16 cellular contexts compared by ENCODE assay signal in the genomic region with DNA sequence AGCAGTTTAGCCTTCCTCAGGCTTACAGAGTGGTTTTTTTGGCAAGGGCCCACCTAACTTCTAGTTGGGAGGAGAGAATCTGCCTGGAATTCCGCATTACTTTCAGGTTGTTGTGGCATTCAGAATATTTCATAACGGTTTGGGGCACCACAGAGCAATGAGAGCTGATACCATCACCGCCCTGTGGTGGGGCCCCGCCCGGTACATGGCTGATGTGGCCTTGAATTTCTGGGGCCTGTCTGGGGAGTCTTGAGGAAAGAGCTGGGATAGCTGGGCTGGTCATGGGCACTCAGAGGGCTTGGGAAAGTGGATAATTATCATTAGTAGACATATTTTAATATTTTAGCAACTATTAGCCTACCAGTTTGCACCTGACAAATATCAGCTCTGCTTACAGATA. TPM values are rescaled to one million over a fixed set of nuclear protein-coding genes. Genes with fewer than 3 reads are reported as not detected.
DNase-seq lines count a peak whose midpoint lies in the region; ATAC-seq and TF ChIP-seq lines count a peak whose summit lies in the region.
"Had no signal": no experiment of that assay in that cellular context is flagged by ENCODE, and none has a peak within 500 bp of the region (broad histone marks: within the 10 kb centered on the region; RNA-seq: fewer than 3 reads in every experiment).

No MANE protein-coding gene starts in this region.

- H3K4me3 ChIP-seq in breast epithelium (no peak overlapping the region), PC-3 (ENCODE audit: low read length) (no peak overlapping the region)

- in situ Hi-C loops in ACHN (cut with HindIII; ENCODE audit: low pct_ligation_motif_present, low pct_unique_long_range_greater_than_20kb, low sequenced_read_pairs), result no loop called here

- peaks cover 25 to 67% (median 45%) of the 10 kb centered on the region in 3 donors for H3K36me3 Mint-ChIP-seq in naive thymus-derived CD8-positive, alpha-beta T cell

- POLR2A ChIA-PET in naive thymus-derived CD8-positive, alpha-beta T cell (lab: Charles Lee), result interaction anchor here (0.7 to 6.8 kb wide), 5 partner anchors 13 to 92 kb away, joined by 3 to 66 read pairs (median 3); no protein-coding TSS in a partner anchor
- POLR2A ChIA-PET in PC-3 (lab: Charles Lee; ENCODE audit: unreplicated experiment), result no interaction called here

- no peaks in the 10 kb centered on the region for H3K79me2 ChIP-seq in PC-3 (ENCODE audit: low read length)
- H3K79me2 ChIP-seq: parathyroid adenoma had no signal

- H3K36me3 ChIP-seq in breast epithelium (no peaks in the 10 kb centered on the region), PC-3 (ENCODE audit: low read depth, low read length) (no peaks in the 10 kb centered on the region)

- DNase-seq in GF-D8 (lab: John Stamatoyannopoulos, UW), result peak; percentile 45
- peak; percentile 34 to 42 for DNase-seq in activated CD4-positive, alpha-beta T cell treated with anti-CD3 and anti-CD28 coated beads for 4 hours
- peak; percentile 15 for DNase-seq in activated gamma-delta T cell (lab: John Stamatoyannopoulos, UW)
- peak in 4 of 10 donors; percentile 15 to 37 (median 31) for DNase-seq in naive thymus-derived CD8-positive, alpha-beta T cell
- no peak for DNase-seq in medulla oblongata (ENCODE audit: extremely low spot score)
- no peak for DNase-seq in ACHN
- DNase-seq in breast epithelium (ENCODE audit: low spot score in 2 of 2), result no peak
- DNase-seq in PC-3, result no peak
- DNase-seq: cortex of kidney, Karpas-422, mammary epithelial cell, NCI-H187, RPMI8226 had no signal

- no peaks in the 10 kb centered on the region for H3K9me3 Mint-ChIP-seq in naive thymus-derived CD8-positive, alpha-beta T cell

- peak overlapping the region; percentile 83 to 99 (median 94) for H3K4me3 Mint-ChIP-seq in naive thymus-derived CD8-positive, alpha-beta T cell

- H2AFZ ChIP-seq in PC-3 (ENCODE audit: low read length), result no peak overlapping the region
- H2AFZ ChIP-seq: parathyroid adenoma had no signal

- H3K27ac Mint-ChIP-seq in naive thymus-derived CD8-positive, alpha-beta T cell, result peak overlapping the region; percentile 90 to 99 (median 96)

- no peaks in the 10 kb centered on the region for H3K27me3 Mint-ChIP-seq in naive thymus-derived CD8-positive, alpha-beta T cell

- peaks cover 66 to 97% (median 84%) of the 10 kb centered on the region in 4 donors for H3K4me1 Mint-ChIP-seq in naive thymus-derived CD8-positive, alpha-beta T cell

- no peak overlapping the region for H3K27ac ChIP-seq in breast epithelium
- no peak overlapping the region for H3K27ac ChIP-seq in PC-3 (ENCODE audit: low read length)
- H3K27ac ChIP-seq: parathyroid adenoma had no signal

- H3K27me3 ChIP-seq in breast epithelium (no peaks in the 10 kb centered on the region), PC-3 (ENCODE audit: low read length) (peaks cover 94% of the 10 kb centered on the region)

- H3K9me2 ChIP-seq in PC-3 (replicated peaks; ENCODE audit: low read length), result no peaks in the 10 kb centered on the region

- ATAC-seq in naive thymus-derived CD8-positive, alpha-beta T cell, result peak in 1 of 2 donors; percentile 14
- ATAC-seq in PC-3, result no peak

- no peaks in the 10 kb centered on the region for H3F3A ChIP-seq in PC-3 (ENCODE audit: low read length, unreplicated experiment)

- H3K9me3 ChIP-seq in breast epithelium (no peaks in the 10 kb centered on the region), PC-3 (ENCODE audit: low read length) (no peaks in the 10 kb centered on the region)

- H3K4me1 ChIP-seq in breast epithelium (no peaks in the 10 kb centered on the region), PC-3 (ENCODE audit: insufficient read depth, low read length) (no peaks in the 10 kb centered on the region)
- H3K4me1 ChIP-seq: parathyroid adenoma had no signal

- H4K20me1 ChIP-seq in PC-3 (ENCODE audit: low read length), result no peaks in the 10 kb centered on the region

- no TSS peak for BruUV-seq in PC-3 (replicated peaks; lab: Mats Ljungman, UMichigan)

- TF ChIP-seq CTCF in breast epithelium (IDR thresholded peaks at IDR 0.05) (no peak), PC-3 (conservative IDR thresholded peaks at IDR 0.05; ENCODE audit: low read depth, low read length) (no peak)

- TF ChIP-seq POLR2A in breast epithelium (IDR thresholded peaks at IDR 0.05), result no peak

- no peak overlapping the region for H3K9ac ChIP-seq in PC-3 (ENCODE audit: low read length)
- H3K9ac ChIP-seq: parathyroid adenoma had no signal

- CTCF ChIA-PET in PC-3 (lab: Charles Lee), result no interaction called here

- H3K4me2 ChIP-seq in PC-3 (ENCODE audit: low read length), result no peak overlapping the region

- intact Hi-C loops in breast epithelium (cut with DNase I; ENCODE audit: low total_unique reads), result no loop called here
- intact Hi-C loops in PC-3 (cut with micrococcal nuclease), result no loop called here

RNA-seq across cellular contexts. Expression of gene TESPA1, which starts 4.2 kb away (rescaled TPM):
- total RNA-seq in naive thymus-derived CD8-positive, alpha-beta T cell, result 100 to 1,000 TPM; 247 to 253 TPM
- 100 to 1,000 TPM in 2 of 3 donors, 10 to 100 TPM in 1; 83.1 to 245 (median 180) TPM for polyA plus RNA-seq in naive thymus-derived CD8-positive, alpha-beta T cell
- 1 to 10 TPM; 1.3 to 6.2 (median 2.2) TPM for total RNA-seq in breast epithelium
- total RNA-seq in PC-3 (2014; rRNA removed), result not detected in 2 replicates
- total RNA-seq: mammary epithelial cell had no signal
- polyA plus RNA-seq: mammary epithelial cell had no signal

RNA-seq across cellular contexts. Expression of gene NEUROD4, which starts 39.4 kb away (rescaled TPM):
- total RNA-seq in naive thymus-derived CD8-positive, alpha-beta T cell, result not detected
- not detected for polyA plus RNA-seq in naive thymus-derived CD8-positive, alpha-beta T cell
- total RNA-seq in breast epithelium (not detected), PC-3 (2014; rRNA removed) (not detected in 2 replicates)
- total RNA-seq: Daoy, mammary epithelial cell had no signal
- polyA plus RNA-seq: adipose tissue, mammary epithelial cell had no signal

Comparison
In these comparisons a context has a peak if more than half of its experiments do, and no peak if none do; other contexts are left out.
1. DNase-seq: peak in GF-D8 (single experiment), activated CD4-positive, alpha-beta T cell treated with anti-CD3 and anti-CD28 coated beads for 4 hours (2 of 2) and activated gamma-delta T cell (single experiment); none in medulla oblongata (single experiment), ACHN (single experiment), breast epithelium (0 of 2) and PC-3 (single experiment).
2. RNA of gene TESPA1, which starts 4.2 kb away (total RNA-seq): 247 to 253 TPM in naive thymus-derived CD8-positive, alpha-beta T cell; 1.3 to 6.2 TPM in breast epithelium and not detected in PC-3; every median in the first group is over 10 times any median in the second.